1 cellular context compared by ENCODE assay signal in the genomic region with DNA sequence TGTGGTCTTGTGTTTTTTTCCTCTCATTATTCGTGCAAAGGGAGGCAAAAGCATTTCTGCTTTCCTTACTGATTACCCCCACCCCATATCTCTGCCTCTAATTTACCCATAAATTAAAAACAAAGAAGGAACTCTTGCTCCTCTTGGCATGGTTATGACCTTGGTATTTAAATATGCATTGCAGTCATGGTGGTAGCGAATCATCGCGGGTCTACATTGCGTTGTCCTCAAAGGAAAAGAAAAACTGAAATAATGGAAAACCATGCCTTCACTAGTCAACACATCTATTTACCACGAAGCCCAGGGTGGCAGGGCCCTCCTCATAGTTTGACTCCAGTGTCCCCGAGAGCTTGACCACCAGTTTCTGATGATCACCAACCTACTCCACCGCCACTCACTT.
TF ChIP-seq lines count a peak whose summit lies in the region.

No MANE protein-coding gene starts in this region.

TF ChIP-seq in HepG2, 621 proteins besides CTCF, POLR2A, EP300 and RAD21 (continued from another document):
- TF ChIP-seq, protein P1, sequence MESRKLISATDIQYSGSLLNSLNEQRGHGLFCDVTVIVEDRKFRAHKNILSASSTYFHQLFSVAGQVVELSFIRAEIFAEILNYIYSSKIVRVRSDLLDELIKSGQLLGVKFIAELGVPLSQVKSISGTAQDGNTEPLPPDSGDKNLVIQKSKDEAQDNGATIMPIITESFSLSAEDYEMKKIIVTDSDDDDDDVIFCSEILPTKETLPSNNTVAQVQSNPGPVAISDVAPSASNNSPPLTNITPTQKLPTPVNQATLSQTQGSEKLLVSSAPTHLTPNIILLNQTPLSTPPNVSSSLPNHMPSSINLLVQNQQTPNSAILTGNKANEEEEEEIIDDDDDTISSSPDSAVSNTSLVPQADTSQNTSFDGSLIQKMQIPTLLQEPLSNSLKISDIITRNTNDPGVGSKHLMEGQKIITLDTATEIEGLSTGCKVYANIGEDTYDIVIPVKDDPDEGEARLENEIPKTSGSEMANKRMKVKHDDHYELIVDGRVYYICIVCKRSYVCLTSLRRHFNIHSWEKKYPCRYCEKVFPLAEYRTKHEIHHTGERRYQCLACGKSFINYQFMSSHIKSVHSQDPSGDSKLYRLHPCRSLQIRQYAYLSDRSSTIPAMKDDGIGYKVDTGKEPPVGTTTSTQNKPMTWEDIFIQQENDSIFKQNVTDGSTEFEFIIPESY (CRISPR knock-in tag; IDR thresholded peaks at IDR 0.05), result peak; percentile 84
- TF ChIP-seq TARDBP (CRISPR knock-in tag; IDR thresholded peaks at IDR 0.05), result 0 out of 2 replicates have a peak, but pooled peaks have one; percentile 40
